Comparison of ENCODE assay signal across 19 cellular contexts in genomic region chr2:236286866-236287545, GRCh38. TPM values are rescaled to one million over a fixed set of nuclear protein-coding genes. Genes with fewer than 3 reads are reported as not detected.
A peak's percentile ranks its signal among the peaks of the same experiment; 100 is the strongest.
DNase-seq lines count a peak whose midpoint lies in the region; ATAC-seq and TF ChIP-seq lines count a peak whose summit lies in the region.
"Had no signal": no experiment of that assay in that cellular context is flagged by ENCODE, and none has a peak within 500 bp of the region (broad histone marks: within the 10 kb centered on the region; RNA-seq: fewer than 3 reads in every experiment).

No MANE protein-coding gene starts in this region.

- intact Hi-C loops in heart right ventricle (cut with DNase I) (no loop called here), body of pancreas (cut with DNase I) (no loop called here)

- no peak overlapping the region for H3K27ac ChIP-seq in right atrium auricular region
- no peak overlapping the region for H3K27ac ChIP-seq in heart right ventricle
- H3K27ac ChIP-seq in body of pancreas = no peak overlapping the region

- TF ChIP-seq CTCF in right atrium auricular region (IDR thresholded peaks at IDR 0.05) (no peak), heart right ventricle (IDR thresholded peaks at IDR 0.05) (no peak), body of pancreas (IDR thresholded peaks at IDR 0.05) (no peak)

- WGBS in heart right ventricle, 2 donors = 84 to 85% methylated on average over 7 of the region's 7 CpGs
- WGBS in body of pancreas, 2 donors = 71 to 89% methylated on average over 7 of the region's 7 CpGs

- no peaks in the 10 kb centered on the region for H3K27me3 ChIP-seq in right atrium auricular region
- H3K27me3 ChIP-seq in heart right ventricle = peaks cover 0 to 5% (median 0%) of the 10 kb centered on the region in 7 donors
- H3K27me3 ChIP-seq in body of pancreas = no peaks in the 10 kb centered on the region

- DNase-seq in right atrium auricular region (ENCODE audit: low spot score) (peak; percentile 11), heart right ventricle (no peak), SK-MEL-5 (ENCODE audit: low read depth, low spot score) (peak; percentile 2), glomerular visceral epithelial cell (ENCODE audit: extremely low spot score) (peak; percentile 78), NCI-H526 (lab: John Stamatoyannopoulos, UW) (no peak), body of pancreas (no peak)
- DNase-seq in stimulated activated naive CD4-positive, alpha-beta T cell (lab: John Stamatoyannopoulos, UW) = no peak
- DNase-seq: activated CD8-positive, alpha-beta T cell treated with anti-CD3 and anti-CD28 coated beads, Interleukin-2, amount 10 ng/mL, durations not matched to agents 7 days and 5 days; activated naive CD4-positive, alpha-beta T cell treated with anti-CD3 and anti-CD28 coated beads for 36 hours; erythroblast; KG1; NCI-H2029; NCI-H82; nucleus accumbens had no signal

- H3K9me3 ChIP-seq in right atrium auricular region = peaks cover 0 to 2% of the 10 kb centered on the region in 2 donors
- peaks cover 0 to 12% (median under 1%) of the 10 kb centered on the region in 11 donors for H3K9me3 ChIP-seq in heart right ventricle
- H3K9me3 ChIP-seq in body of pancreas = peaks cover 0 to 3% (median 0%) of the 10 kb centered on the region in 3 donors

- H3K36me3 ChIP-seq in right atrium auricular region (no peaks in the 10 kb centered on the region), heart right ventricle (no peaks in the 10 kb centered on the region), body of pancreas (replicated peaks in 1 of 2; ENCODE audit: insufficient read depth in 1 of 2, low read depth in 2 of 2) (no peaks in the 10 kb centered on the region)

- H3K4me3 ChIP-seq in right atrium auricular region = no peak overlapping the region
- H3K4me3 ChIP-seq in heart right ventricle = no peak overlapping the region
- no peak overlapping the region for H3K4me3 ChIP-seq in body of pancreas

- in situ Hi-C loops in SK-MEL-5 (cut with HindIII; ENCODE audit: low pct_unique_long_range_greater_than_20kb, low sequenced_read_pairs) = no loop called here

- ATAC-seq in heart right ventricle (no peak), body of pancreas (no peak), GM19452 (IDR thresholded peaks at IDR 0.05; ENCODE audit: unreplicated experiment) (no peak)
- ATAC-seq: activated CD8-positive, alpha-beta T cell treated with anti-CD3 and anti-CD28 coated beads, Interleukin-2, amount 10 ng/mL, durations not matched to agents 7 days and 5 days; Right ventricle myocardium inferior had no signal

- no peaks in the 10 kb centered on the region for H3K4me1 ChIP-seq in right atrium auricular region
- no peaks in the 10 kb centered on the region for H3K4me1 ChIP-seq in heart right ventricle
- H3K4me1 ChIP-seq in body of pancreas = no peaks in the 10 kb centered on the region

- TF ChIP-seq POLR2A in body of pancreas (IDR thresholded peaks at IDR 0.05) = no peak

RNA-seq across cellular contexts. Expression of gene ASB18, which starts 22.8 kb away (rescaled TPM):
- total RNA-seq in right atrium auricular region = 1 to 10 TPM; 1.9 to 7.6 TPM
- 10 to 100 TPM in 9 of 10 donors, 1 to 10 TPM in 1; 4.5 to 47.1 (median 29.7) TPM for total RNA-seq in heart right ventricle
- polyA plus RNA-seq in heart right ventricle = 1 to 10 TPM; 3.5 to 4.2 TPM
- total RNA-seq in SK-MEL-5 (2014; rRNA removed; shearing (Covaris generic)) = not detected in 2 replicates
- polyA plus RNA-seq in SK-MEL-5 (2015; cell fraction: cytosol; rRNA removed) = not detected in 2 replicates
- not detected in 2 replicates for polyA plus RNA-seq in SK-MEL-5 (2015; cell fraction: nucleus; rRNA removed)
- total RNA-seq in body of pancreas = not detected
- total RNA-seq: activated CD8-positive, alpha-beta T cell treated with anti-CD3 and anti-CD28 coated beads, Interleukin-2, amount 10 ng/mL, durations not matched to agents 7 days and 5 days; activated naive CD4-positive, alpha-beta T cell treated with anti-CD3 and anti-CD28 coated beads for 36 hours; lung microvascular endothelial cell; temporal lobe had no signal
- polyA plus RNA-seq: AG04450 had no signal

Comparison
In these comparisons a context has a peak if more than half of its experiments do, and no peak if none do; other contexts are left out.
1. DNase-seq: peak in right atrium auricular region (single experiment), SK-MEL-5 (single experiment) and glomerular visceral epithelial cell (single experiment); none in heart right ventricle (0 of 2), NCI-H526 (0 of 2), body of pancreas (0 of 4) and stimulated activated naive CD4-positive, alpha-beta T cell (0 of 6).